Comparison of ENCODE assay signal across 21 cellular contexts in the genomic region with DNA sequence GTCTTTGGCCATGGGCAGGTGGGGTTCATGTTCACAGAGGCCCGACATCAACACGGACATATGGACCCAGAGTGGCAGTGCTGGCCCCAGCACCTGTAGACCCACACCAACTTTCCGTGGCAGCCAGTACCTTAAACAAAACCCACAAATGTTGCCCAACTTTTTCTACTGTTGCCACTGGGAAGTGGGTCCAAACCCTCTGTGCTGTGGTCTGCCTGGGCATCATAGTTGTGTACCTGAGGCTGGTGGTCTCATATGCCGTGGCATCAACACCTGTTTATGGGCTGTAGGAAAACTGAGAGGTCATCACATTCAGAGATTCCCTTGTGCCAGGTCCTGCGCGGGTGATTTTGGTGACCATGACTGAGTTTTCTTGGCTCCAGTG.
DNase-seq lines count a peak whose midpoint lies in the region; ATAC-seq and TF ChIP-seq lines count a peak whose summit lies in the region.
"Had no signal": no experiment of that assay in that cellular context is flagged by ENCODE, and none has a peak within 500 bp of the region (broad histone marks: within the 10 kb centered on the region; RNA-seq: fewer than 3 reads in every experiment).

No MANE protein-coding gene starts in this region.

- H3K4me2 ChIP-seq in fibroblast of lung (ENCODE audit: extremely low read depth, insufficient read depth, low read length), result peak overlapping the region; percentile 73
- H3K4me2 ChIP-seq: BLaER1 had no signal

- TF ChIP-seq CTCF in RWPE2 (IDR thresholded peaks at IDR 0.05; ENCODE audit: poor library complexity, severe bottlenecking) (no peak), fibroblast of lung (conservative IDR thresholded peaks at IDR 0.05 in 1 of 2, IDR thresholded peaks at IDR 0.05 in 1 of 2; ENCODE audit: low read depth in 1 of 2, low read length in 2 of 2) (no peak)

- peaks cover 44% of the 10 kb centered on the region for H3K27me3 Mint-ChIP-seq in stimulated activated naive CD8-positive, alpha-beta T cell treated with anti-CD3 and anti-CD28 coated beads, Interleukin-15, amount 100 ng/mL, for 72 hours

- peaks cover 33% of the 10 kb centered on the region for H3K4me1 ChIP-seq in RWPE2 (ENCODE audit: insufficient read depth, poor library complexity, severe bottlenecking)
- peaks cover 30% of the 10 kb centered on the region for H3K4me1 ChIP-seq in fibroblast of lung (ENCODE audit: control insufficient read depth, extremely low read depth, insufficient read depth, low read length)

- no peak overlapping the region for H3K4me3 Mint-ChIP-seq in stimulated activated naive CD8-positive, alpha-beta T cell treated with anti-CD3 and anti-CD28 coated beads, Interleukin-15, amount 100 ng/mL, for 72 hours
- H3K4me3 Mint-ChIP-seq: activated CD4-positive, alpha-beta T cell treated with anti-CD3 and anti-CD28 coated beads, Interleukin-2, amount 10 ng/mL, durations not matched to agents 7 days and 5 days; activated naive CD8-positive, alpha-beta T cell treated with anti-CD3 and anti-CD28 coated beads, Interleukin-2, amount 10 ng/mL, durations not matched to agents 7 days and 5 days; neural crest cell; T-helper 2 cell treated with Interferon-gamma antibody and Interleukin-4, amounts not matched to agents 5 μg/mL and 100 μg/mL, for 36 hours had no signal

- H3K9ac ChIP-seq in fibroblast of lung (ENCODE audit: insufficient read depth, low read length), result no peak overlapping the region
- H3K9ac ChIP-seq: BLaER1 had no signal

- DNase-seq in activated effector memory CD4-positive, alpha-beta T cell treated with anti-CD3 and anti-CD28 coated beads, Interleukin-2, amount 50 U/mL, for 16 hours, result peak; percentile 48
- no peak for DNase-seq in activated effector memory CD4-positive, alpha-beta T cell treated with Interleukin-2 at 50 U/mL for 16 hours
- DNase-seq in RWPE2 (ENCODE audit: low spot score) (no peak), fibroblast of lung (ENCODE audit: low read depth in 2 of 2) (no peak), T-helper 1 cell (no peak), NCI-H1417 (lab: John Stamatoyannopoulos, UW) (no peak)
- DNase-seq in stimulated activated naive CD8-positive, alpha-beta T cell treated with anti-CD3 and anti-CD28 coated beads, Interleukin-15, amount 100 ng/mL, for 72 hours, result no peak
- DNase-seq: activated CD4-positive, alpha-beta T cell treated with anti-CD3 and anti-CD28 coated beads, Interleukin-2, amount 10 ng/mL, durations not matched to agents 7 days and 5 days; activated naive CD8-positive, alpha-beta T cell treated with anti-CD3 and anti-CD28 coated beads, Interleukin-2, amount 10 ng/mL, durations not matched to agents 7 days and 5 days; Kasumi-1; left lung; NCI-H1048; NCI-H2029; upper lobe of left lung had no signal

- no peak overlapping the region for H2AFZ ChIP-seq in fibroblast of lung (ENCODE audit: low read length)

- H3K27ac ChIP-seq in RWPE2 (ENCODE audit: poor library complexity, severe bottlenecking), result peak overlapping the region; percentile 78
- H3K27ac ChIP-seq in fibroblast of lung (ENCODE audit: insufficient read depth, low read length), result peak overlapping the region; percentile 69
- H3K27ac ChIP-seq in temporal lobe (ENCODE audit: low read depth, low read length), result peak overlapping the region; percentile 19
- H3K27ac ChIP-seq: BLaER1, left lung, SK-N-MC, VCaP had no signal

- no peak overlapping the region for H3K4me3 ChIP-seq in RWPE2 (ENCODE audit: severe bottlenecking)
- H3K4me3 ChIP-seq in fibroblast of lung (replicated peaks in 1 of 4; ENCODE audit: control extremely low read depth in 1 of 4, insufficient read depth in 1 of 4, low read depth in 3 of 4, low read length in 4 of 4), result peak overlapping the region in 1 of 4 experiments; percentile 9
- H3K4me3 ChIP-seq: BLaER1, left lung, SK-N-MC, upper lobe of left lung had no signal

- ATAC-seq in RWPE2 (ENCODE audit: low read depth), result no peak
- ATAC-seq in stimulated activated naive CD8-positive, alpha-beta T cell treated with anti-CD3 and anti-CD28 coated beads, Interleukin-15, amount 100 ng/mL, for 72 hours, result no peak

- H3K36me3 ChIP-seq in RWPE2 (ENCODE audit: low read depth) (no peaks in the 10 kb centered on the region), fibroblast of lung (ENCODE audit: control insufficient read depth, insufficient read depth, low read length) (no peaks in the 10 kb centered on the region)
- H3K36me3 ChIP-seq: BLaER1, left lung, upper lobe of left lung had no signal

- peaks cover 55% of the 10 kb centered on the region for H3K79me2 ChIP-seq in fibroblast of lung (ENCODE audit: control insufficient read depth, insufficient read depth, low read length)

- H3K4me1 Mint-ChIP-seq in stimulated activated naive CD8-positive, alpha-beta T cell treated with anti-CD3 and anti-CD28 coated beads, Interleukin-15, amount 100 ng/mL, for 72 hours, result peaks cover 42% of the 10 kb centered on the region

- no peaks in the 10 kb centered on the region for H3K9me3 ChIP-seq in RWPE2 (ENCODE audit: severe bottlenecking)
- no peaks in the 10 kb centered on the region for H3K9me3 ChIP-seq in fibroblast of lung (ENCODE audit: control insufficient read depth, insufficient read depth, low read depth, low read length)
- H3K9me3 ChIP-seq: BLaER1, left lung, upper lobe of left lung had no signal

- no peaks in the 10 kb centered on the region for H3K27me3 ChIP-seq in RWPE2 (ENCODE audit: insufficient read depth, poor library complexity, severe bottlenecking)
- no peaks in the 10 kb centered on the region for H3K27me3 ChIP-seq in fibroblast of lung (ENCODE audit: control insufficient read depth, insufficient read depth, low read length)
- H3K27me3 ChIP-seq: left lung, upper lobe of left lung had no signal

- no peak overlapping the region for H3K27ac Mint-ChIP-seq in stimulated activated naive CD8-positive, alpha-beta T cell treated with anti-CD3 and anti-CD28 coated beads, Interleukin-15, amount 100 ng/mL, for 72 hours
- H3K27ac Mint-ChIP-seq: activated CD4-positive, alpha-beta T cell treated with anti-CD3 and anti-CD28 coated beads, Interleukin-2, amount 10 ng/mL, durations not matched to agents 7 days and 5 days; activated naive CD8-positive, alpha-beta T cell treated with anti-CD3 and anti-CD28 coated beads, Interleukin-2, amount 10 ng/mL, durations not matched to agents 7 days and 5 days; activated T-helper 2 cell treated with anti-CD3 and anti-CD28 coated beads, Interferon-gamma antibody, Interleukin-2, Interleukin-4, amounts not matched to agents 10 μg/mL and 5 μg/mL and 100 μg/mL, durations not matched to agents 14 hours and 24 hours and 36 hours; T-helper 2 cell treated with Interferon-gamma antibody and Interleukin-4, amounts not matched to agents 5 μg/mL and 100 μg/mL, for 36 hours had no signal

- H3K9me3 Mint-ChIP-seq in stimulated activated naive CD8-positive, alpha-beta T cell treated with anti-CD3 and anti-CD28 coated beads, Interleukin-15, amount 100 ng/mL, for 72 hours, result no peaks in the 10 kb centered on the region
- H3K9me3 Mint-ChIP-seq: activated CD4-positive, alpha-beta T cell treated with anti-CD3 and anti-CD28 coated beads, Interleukin-2, amount 10 ng/mL, durations not matched to agents 7 days and 5 days; activated naive CD8-positive, alpha-beta T cell treated with anti-CD3 and anti-CD28 coated beads, Interleukin-2, amount 10 ng/mL, durations not matched to agents 7 days and 5 days; activated T-helper 2 cell treated with anti-CD3 and anti-CD28 coated beads, Interferon-gamma antibody, Interleukin-2, Interleukin-4, amounts not matched to agents 10 μg/mL and 5 μg/mL and 100 μg/mL, durations not matched to agents 14 hours and 24 hours and 36 hours; neural crest cell; T-helper 2 cell treated with Interferon-gamma antibody and Interleukin-4, amounts not matched to agents 5 μg/mL and 100 μg/mL, for 36 hours had no signal

- no peaks in the 10 kb centered on the region for H4K20me1 ChIP-seq in fibroblast of lung (ENCODE audit: control insufficient read depth, extremely low read depth, insufficient read depth, low read length)

Comparison
In these comparisons a context has a peak if more than half of its experiments do, and no peak if none do; other contexts are left out.
1. H3K27ac ChIP-seq: peak in every context shown above with its lines; median percentile 78 in RWPE2; 69 in fibroblast of lung; 19 in temporal lobe.